1 cellular context compared by ENCODE assay signal in the genomic region with DNA sequence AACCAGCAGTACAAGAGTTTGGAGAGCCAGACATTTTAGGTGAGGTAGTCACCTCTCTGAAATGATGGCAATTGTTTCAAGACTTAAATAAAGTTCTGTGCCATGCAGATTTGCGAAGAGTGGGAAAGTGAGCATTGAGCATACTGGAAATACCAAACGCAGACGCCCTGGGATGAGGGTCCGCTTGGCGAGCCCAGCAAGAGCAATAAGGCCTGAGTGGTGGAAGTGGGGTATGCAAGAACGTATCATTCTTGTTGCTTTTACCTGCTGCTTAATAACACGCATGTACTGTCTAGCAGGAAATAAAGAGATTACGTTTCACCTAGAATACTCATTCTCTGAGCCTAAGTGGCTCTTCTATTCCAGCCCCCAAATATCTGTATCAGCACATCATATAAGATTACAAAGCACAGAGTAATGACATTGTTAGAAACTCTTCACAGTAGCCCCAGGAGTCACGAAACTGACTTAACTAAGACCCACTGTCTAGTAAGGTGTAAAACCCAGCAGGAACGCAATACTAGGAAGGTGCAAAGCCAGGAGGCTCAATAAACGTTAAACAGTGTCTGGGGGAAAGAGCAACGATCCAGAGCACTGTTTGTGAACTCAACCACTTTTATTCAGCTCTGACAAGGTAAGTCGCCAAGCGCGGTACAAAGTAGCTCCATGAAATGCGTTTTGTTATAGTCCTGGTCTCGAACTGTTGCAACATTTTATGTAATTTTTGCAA.
TF ChIP-seq lines count a peak whose summit lies in the region.

No MANE protein-coding gene starts in this region.

TF ChIP-seq in GM12878, 131 proteins besides CTCF, POLR2A, EP300 and RAD21 (continued from another document):
- TF ChIP-seq, protein P1, sequence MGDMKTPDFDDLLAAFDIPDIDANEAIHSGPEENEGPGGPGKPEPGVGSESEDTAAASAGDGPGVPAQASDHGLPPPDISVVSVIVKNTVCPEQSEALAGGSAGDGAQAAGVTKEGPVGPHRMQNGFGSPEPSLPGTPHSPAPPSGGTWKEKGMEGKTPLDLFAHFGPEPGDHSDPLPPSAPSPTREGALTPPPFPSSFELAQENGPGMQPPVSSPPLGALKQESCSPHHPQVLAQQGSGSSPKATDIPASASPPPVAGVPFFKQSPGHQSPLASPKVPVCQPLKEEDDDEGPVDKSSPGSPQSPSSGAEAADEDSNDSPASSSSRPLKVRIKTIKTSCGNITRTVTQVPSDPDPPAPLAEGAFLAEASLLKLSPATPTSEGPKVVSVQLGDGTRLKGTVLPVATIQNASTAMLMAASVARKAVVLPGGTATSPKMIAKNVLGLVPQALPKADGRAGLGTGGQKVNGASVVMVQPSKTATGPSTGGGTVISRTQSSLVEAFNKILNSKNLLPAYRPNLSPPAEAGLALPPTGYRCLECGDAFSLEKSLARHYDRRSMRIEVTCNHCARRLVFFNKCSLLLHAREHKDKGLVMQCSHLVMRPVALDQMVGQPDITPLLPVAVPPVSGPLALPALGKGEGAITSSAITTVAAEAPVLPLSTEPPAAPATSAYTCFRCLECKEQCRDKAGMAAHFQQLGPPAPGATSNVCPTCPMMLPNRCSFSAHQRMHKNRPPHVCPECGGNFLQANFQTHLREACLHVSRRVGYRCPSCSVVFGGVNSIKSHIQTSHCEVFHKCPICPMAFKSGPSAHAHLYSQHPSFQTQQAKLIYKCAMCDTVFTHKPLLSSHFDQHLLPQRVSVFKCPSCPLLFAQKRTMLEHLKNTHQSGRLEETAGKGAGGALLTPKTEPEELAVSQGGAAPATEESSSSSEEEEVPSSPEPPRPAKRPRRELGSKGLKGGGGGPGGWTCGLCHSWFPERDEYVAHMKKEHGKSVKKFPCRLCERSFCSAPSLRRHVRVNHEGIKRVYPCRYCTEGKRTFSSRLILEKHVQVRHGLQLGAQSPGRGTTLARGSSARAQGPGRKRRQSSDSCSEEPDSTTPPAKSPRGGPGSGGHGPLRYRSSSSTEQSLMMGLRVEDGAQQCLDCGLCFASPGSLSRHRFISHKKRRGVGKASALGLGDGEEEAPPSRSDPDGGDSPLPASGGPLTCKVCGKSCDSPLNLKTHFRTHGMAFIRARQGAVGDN (IDR thresholded peaks at IDR 0.05), result 0 out of 2 replicates have a peak, but pooled peaks have one; percentile 6
- TF ChIP-seq POLR2AphosphoS2 (IDR thresholded peaks at IDR 0.05; ENCODE audit: low read depth, low read length), result 0 out of 2 replicates have a peak, but pooled peaks have one; percentile 1
